ENCODE assay signal across 1 cellular context in genomic region chr1:8822383-8823294, GRCh38.
TF ChIP-seq lines count a peak whose summit lies in the region.

No MANE protein-coding gene starts in this region.

TF ChIP-seq in SK-N-SH treated with all-trans-retinoic acid at 6 μM for 48 hours, 23 proteins besides CTCF, POLR2A, EP300 and RAD21 (continued from another document):
- TF ChIP-seq CSRNP3 (CRISPR knock-in tag; IDR thresholded peaks at IDR 0.05) (no peak), GLIS3 (CRISPR knock-in tag; IDR thresholded peaks at IDR 0.05) (no peak), BACH2 (CRISPR knock-in tag; IDR thresholded peaks at IDR 0.05; ENCODE audit: borderline replicate concordance) (no peak), ZNF8 (CRISPR knock-in tag; IDR thresholded peaks at IDR 0.05) (no peak), ZNF70 (CRISPR knock-in tag; IDR thresholded peaks at IDR 0.05) (no peak)
